ENCODE assay signal across 8 cellular contexts in genomic region chr21:44011774-44012473, GRCh38. TPM values are rescaled to one million over a fixed set of nuclear protein-coding genes. Genes with fewer than 3 reads are reported as not detected.
DNase-seq lines count a peak whose midpoint lies in the region; ATAC-seq, FAIRE-seq and TF ChIP-seq lines count a peak whose summit lies in the region.

Gene TRAPPC10 (plus strand): TSS chr21:44012309. CDS start chr21:44012494, 185 bp downstream.

- H3K27me3 ChIP-seq in ascending aorta (no peaks in the 10 kb centered on the region), right cardiac atrium (ENCODE audit: control insufficient read depth, insufficient read depth) (no peaks in the 10 kb centered on the region)

- WGBS in right cardiac atrium, result under 1% methylated on average over 96 of the region's 96 CpGs

- intact Hi-C loops in ascending aorta (cut with DNase I), result loop anchor here (5.0 to 10.0 kb wide), 3 partner anchors 145 to 325 kb away; partner anchors contain the start of genes AGPAT3, CFAP410 and RRP1
- intact Hi-C loops in right cardiac atrium (cut with DNase I), result no loop called here

- H3K27ac ChIP-seq in ascending aorta, result peak within 1 kb of the TSS; percentile 94 to 96
- H3K27ac ChIP-seq in right cardiac atrium (ENCODE audit: low read length), result peak within 1 kb of the TSS; percentile 93

- H3K4me1 ChIP-seq in ascending aorta (peaks cover 0 to 18% of the 10 kb centered on the region in 2 donors), right cardiac atrium (ENCODE audit: control insufficient read depth, insufficient read depth, low read length) (no peaks in the 10 kb centered on the region)

- H3K9me3 Mint-ChIP-seq in T-helper 2 cell treated with Interferon-gamma antibody and Interleukin-4, amounts not matched to agents 5 μg/mL and 100 μg/mL, for 36 hours, result no peaks in the 10 kb centered on the region

- H3K4me3 Mint-ChIP-seq in T-helper 2 cell treated with Interferon-gamma antibody and Interleukin-4, amounts not matched to agents 5 μg/mL and 100 μg/mL, for 36 hours, result peak within 1 kb of the TSS; percentile 90

- peak; percentile 90 to 92 (median 91) for DNase-seq in NCI-H1417 (lab: John Stamatoyannopoulos, UW)
- DNase-seq in T-helper 2 cell treated with Interferon-gamma antibody and Interleukin-4, amounts not matched to agents 5 μg/mL and 100 μg/mL, for 36 hours (ENCODE audit: low spot score), result peak; percentile 89
- peak; percentile 25 to 91 for DNase-seq in ascending aorta (ENCODE audit: low spot score in 2 of 2)
- DNase-seq in right cardiac atrium, result peak; percentile 85 to 94 (median 94)
- DNase-seq in putamen (ENCODE audit: low spot score), result peak; percentile 87
- peak; percentile 90 for DNase-seq in urothelium cell line (ENCODE audit: low spot score)

- H3K36me3 Mint-ChIP-seq in T-helper 2 cell treated with Interferon-gamma antibody and Interleukin-4, amounts not matched to agents 5 μg/mL and 100 μg/mL, for 36 hours (ENCODE audit: low read depth), result peaks cover 23% of the 10 kb centered on the region

- H3K4me3 ChIP-seq in GM12875 (ENCODE audit: low read depth, low read length) (peak within 1 kb of the TSS; percentile 96), ascending aorta (peak within 1 kb of the TSS; percentile 88 to 92), right cardiac atrium (ENCODE audit: low read length) (peak within 1 kb of the TSS; percentile 99)

- no peaks in the 10 kb centered on the region for H3K36me3 ChIP-seq in ascending aorta

- no peak for FAIRE-seq in urothelium cell line (lab: Jason Lieb, UNC)

- H3K27ac Mint-ChIP-seq in T-helper 2 cell treated with Interferon-gamma antibody and Interleukin-4, amounts not matched to agents 5 μg/mL and 100 μg/mL, for 36 hours, result peak within 1 kb of the TSS; percentile 90

- TF ChIP-seq CTCF in GM12875 (IDR thresholded peaks at IDR 0.05; ENCODE audit: borderline replicate concordance, insufficient read depth, low read depth, low read length) (no peak), ascending aorta (IDR thresholded peaks at IDR 0.05) (no peak)

- no peaks in the 10 kb centered on the region for H3K27me3 Mint-ChIP-seq in T-helper 2 cell treated with Interferon-gamma antibody and Interleukin-4, amounts not matched to agents 5 μg/mL and 100 μg/mL, for 36 hours (ENCODE audit: low read depth)

- no peaks in the 10 kb centered on the region for H3K9me3 ChIP-seq in ascending aorta
- no peaks in the 10 kb centered on the region for H3K9me3 ChIP-seq in right cardiac atrium (ENCODE audit: control insufficient read depth, low read length)

- H3K4me1 Mint-ChIP-seq in T-helper 2 cell treated with Interferon-gamma antibody and Interleukin-4, amounts not matched to agents 5 μg/mL and 100 μg/mL, for 36 hours (ENCODE audit: low read depth), result peaks cover 40% of the 10 kb centered on the region

- peak; percentile 53 for ATAC-seq in HG02623 (IDR thresholded peaks at IDR 0.05; ENCODE audit: unreplicated experiment)
- ATAC-seq in right cardiac atrium, result peak; percentile 92 to 94

RNA-seq across cellular contexts. Expression of gene TRAPPC10, which starts in this region (rescaled TPM):
- total RNA-seq in ascending aorta (7.9 TPM), right cardiac atrium (10 to 100 TPM; 18.0 to 23.3 (median 19.1) TPM)
- 7.6 TPM for polyA plus RNA-seq in right cardiac atrium

Comparison
In these comparisons a context has a peak if more than half of its experiments do, and no peak if none do; other contexts are left out.
1. Peak in every context shown above with its lines: DNase-seq, ATAC-seq, H3K4me3 ChIP-seq and H3K27ac ChIP-seq.